In the genomic region with DNA sequence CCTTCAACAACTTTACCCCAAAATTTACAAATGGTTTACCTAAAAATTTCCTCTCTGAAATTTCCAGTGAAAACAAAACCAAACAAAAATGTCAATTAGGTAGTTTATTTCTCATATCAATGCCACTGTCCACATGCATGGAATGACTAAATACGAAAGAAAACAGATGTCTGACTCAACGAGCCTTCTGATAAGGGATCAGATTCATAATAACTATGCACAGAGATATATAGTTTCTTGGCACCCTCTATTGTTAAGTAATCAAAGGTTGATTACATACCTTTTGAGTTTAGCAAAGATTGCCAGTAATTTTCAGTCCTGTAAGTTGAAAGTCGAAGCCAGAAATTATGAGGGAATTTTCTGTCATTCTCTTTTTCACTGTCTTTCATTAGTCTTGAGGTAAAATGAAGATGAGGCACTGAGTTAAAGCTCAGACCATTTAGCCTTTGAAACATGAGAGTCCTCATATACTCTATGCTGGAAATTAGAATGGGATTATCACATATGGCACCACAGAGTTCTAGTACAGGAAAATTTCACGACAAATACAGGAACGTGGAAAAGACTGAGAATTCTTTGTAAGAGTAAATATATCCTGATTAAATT, we compare ENCODE assay signal across 31 cellular contexts.
DNase-seq lines count a peak whose midpoint lies in the region; ATAC-seq, FAIRE-seq and TF ChIP-seq lines count a peak whose summit lies in the region.
"Had no signal": no experiment of that assay in that cellular context is flagged by ENCODE, and none has a peak within 500 bp of the region (broad histone marks: within the 10 kb centered on the region; RNA-seq: fewer than 3 reads in every experiment).

No MANE protein-coding gene starts in this region.

- no peak for TF ChIP-seq POLR2A in H54 (IDR thresholded peaks at IDR 0.05; ENCODE audit: low read depth, low read length)

- H3K4me1 Mint-ChIP-seq in immature natural killer cell, result no peaks in the 10 kb centered on the region
- H3K4me1 Mint-ChIP-seq: activated naive CD4-positive, alpha-beta T cell treated with anti-CD3 and anti-CD28 coated beads, Interleukin-2, amount 50 U/mL, for 24 hours; naive thymus-derived CD4-positive, alpha-beta T cell; stimulated activated naive CD8-positive, alpha-beta T cell treated with anti-CD3 and anti-CD28 coated beads, Interleukin-15, amount 100 ng/mL, for 72 hours; T-helper 17 cell had no signal

- no peak overlapping the region for H3K4me3 ChIP-seq in fibroblast of pulmonary artery (replicated peaks; ENCODE audit: low read depth, low read length)
- H3K4me3 ChIP-seq: Peyer's patch, skin epidermis, thyroid gland, vagina had no signal

- no peak for TF ChIP-seq CTCF in fibroblast of pulmonary artery (IDR thresholded peaks at IDR 0.05; ENCODE audit: low read length, missing control alignments)

- DNase-seq in A172 (ENCODE audit: low spot score) (peak; percentile 45), H54 (ENCODE audit: insufficient read length, low spot score) (no peak), fibroblast of pulmonary artery (ENCODE audit: low read depth) (peak; percentile 22), left ventricle myocardium superior (no peak), immature natural killer cell (no peak), substantia nigra (lab: John Stamatoyannopoulos, UW) (no peak)
- DNase-seq: ACHN; activated CD8-positive, alpha-beta T cell treated with anti-CD3 and anti-CD28 coated beads, Interleukin-2, amount 10 ng/mL, durations not matched to agents 7 days and 5 days; aorta; central memory CD4-positive, alpha-beta T cell; DMS79; HFFc6; Kasumi-1; midbrain; naive thymus-derived CD4-positive, alpha-beta T cell; NCI-H1048; NCI-H187 treated with DMSO at 0.1 percent for 48 hours; NCI-H526; Peyer's patch; stimulated activated naive CD8-positive, alpha-beta T cell treated with anti-CD3 and anti-CD28 coated beads, Interleukin-15, amount 100 ng/mL, for 72 hours; T-helper 17 cell; thyroid gland had no signal

- no peak overlapping the region for H3K27ac Mint-ChIP-seq in immature natural killer cell
- H3K27ac Mint-ChIP-seq: activated CD8-positive, alpha-beta T cell treated with anti-CD3 and anti-CD28 coated beads, Interleukin-2, amount 10 ng/mL, durations not matched to agents 7 days and 5 days; activated naive CD4-positive, alpha-beta T cell treated with anti-CD3 and anti-CD28 coated beads, Interleukin-2, amount 50 U/mL, for 24 hours; activated T-helper 2 cell treated with anti-CD3 and anti-CD28 coated beads, Interferon-gamma antibody, Interleukin-2, Interleukin-4, amounts not matched to agents 10 μg/mL and 5 μg/mL and 100 μg/mL, durations not matched to agents 14 hours and 24 hours and 36 hours; HFFc6; naive thymus-derived CD4-positive, alpha-beta T cell; stimulated activated naive CD8-positive, alpha-beta T cell treated with anti-CD3 and anti-CD28 coated beads, Interleukin-15, amount 100 ng/mL, for 72 hours; T-helper 17 cell had no signal

- no peaks in the 10 kb centered on the region for H3K36me3 Mint-ChIP-seq in immature natural killer cell
- H3K36me3 Mint-ChIP-seq: activated naive CD4-positive, alpha-beta T cell treated with anti-CD3 and anti-CD28 coated beads, Interleukin-2, amount 50 U/mL, for 24 hours; naive thymus-derived CD4-positive, alpha-beta T cell had no signal

- H3K27ac ChIP-seq in substantia nigra (ENCODE audit: low read depth, low read length, poor library complexity, severe bottlenecking), result no peak overlapping the region
- H3K27ac ChIP-seq: HL-60, Peyer's patch, skin epidermis, thyroid gland, vagina had no signal

- ATAC-seq in SK-N-SH treated with all-trans-retinoic acid at 6 μM for 48 hours, result peak; percentile 63
- no peak for ATAC-seq in left ventricle myocardium superior
- ATAC-seq in GM21423 (IDR thresholded peaks at IDR 0.05; ENCODE audit: unreplicated experiment), result no peak
- ATAC-seq: activated CD8-positive, alpha-beta T cell treated with anti-CD3 and anti-CD28 coated beads, Interleukin-2, amount 10 ng/mL, durations not matched to agents 7 days and 5 days; naive thymus-derived CD4-positive, alpha-beta T cell; stimulated activated naive CD8-positive, alpha-beta T cell treated with anti-CD3 and anti-CD28 coated beads, Interleukin-15, amount 100 ng/mL, for 72 hours; T-helper 17 cell had no signal

- H3K4me3 Mint-ChIP-seq in immature natural killer cell, result no peak overlapping the region
- H3K4me3 Mint-ChIP-seq: activated CD8-positive, alpha-beta T cell treated with anti-CD3 and anti-CD28 coated beads, Interleukin-2, amount 10 ng/mL, durations not matched to agents 7 days and 5 days; activated naive CD4-positive, alpha-beta T cell treated with anti-CD3 and anti-CD28 coated beads, Interleukin-2, amount 50 U/mL, for 24 hours; HFFc6; naive thymus-derived CD4-positive, alpha-beta T cell; stimulated activated naive CD8-positive, alpha-beta T cell treated with anti-CD3 and anti-CD28 coated beads, Interleukin-15, amount 100 ng/mL, for 72 hours; T-helper 17 cell had no signal

- peaks cover 0 to 3% (median 0%) of the 10 kb centered on the region in 6 donors for H3K9me3 Mint-ChIP-seq in immature natural killer cell
- H3K9me3 Mint-ChIP-seq: activated naive CD4-positive, alpha-beta T cell treated with anti-CD3 and anti-CD28 coated beads, Interleukin-2, amount 50 U/mL, for 24 hours had no signal

- intact Hi-C loops in left ventricle myocardium superior (cut with micrococcal nuclease), result no loop called here

- no peaks in the 10 kb centered on the region for H3K27me3 Mint-ChIP-seq in immature natural killer cell (ENCODE audit: low read depth in 3 of 3)
- H3K27me3 Mint-ChIP-seq: activated naive CD4-positive, alpha-beta T cell treated with anti-CD3 and anti-CD28 coated beads, Interleukin-2, amount 50 U/mL, for 24 hours; naive thymus-derived CD4-positive, alpha-beta T cell; stimulated activated naive CD8-positive, alpha-beta T cell treated with anti-CD3 and anti-CD28 coated beads, Interleukin-15, amount 100 ng/mL, for 72 hours; T-helper 17 cell had no signal

- FAIRE-seq in H54 (lab: Jason Lieb, UNC), result peak; percentile 66
- FAIRE-seq: endometrium, keratinocyte had no signal

TF ChIP-seq in SK-N-SH treated with all-trans-retinoic acid at 6 μM for 48 hours, 23 proteins besides CTCF, POLR2A, EP300 and RAD21:
- 0 out of 2 replicates have a peak, but pooled peaks have one; percentile 38 for TF ChIP-seq TOX (CRISPR knock-in tag; IDR thresholded peaks at IDR 0.05; ENCODE audit: borderline replicate concordance)
- TF ChIP-seq ISL1 (CRISPR knock-in tag; IDR thresholded peaks at IDR 0.05), result peak; percentile 53
- TF ChIP-seq OSR1 (CRISPR knock-in tag; IDR thresholded peaks at IDR 0.05), result no peak
- TF ChIP-seq ZNF565 (CRISPR knock-in tag; conservative IDR thresholded peaks at IDR 0.05; ENCODE audit: low read depth), result no peak

Comparison
In these comparisons a context has a peak if more than half of its experiments do, and no peak if none do; other contexts are left out.
1. DNase-seq: peak in A172 (single experiment) and fibroblast of pulmonary artery (single experiment); none in H54 (single experiment), left ventricle myocardium superior (single experiment), immature natural killer cell (0 of 3) and substantia nigra (0 of 49).